10 cellular contexts compared by ENCODE assay signal in genomic region chr5:168123853-168124528, GRCh38.
DNase-seq lines count a peak whose midpoint lies in the region; ATAC-seq and TF ChIP-seq lines count a peak whose summit lies in the region.
"Had no signal": no experiment of that assay in that cellular context is flagged by ENCODE, and none has a peak within 500 bp of the region (broad histone marks: within the 10 kb centered on the region; RNA-seq: fewer than 3 reads in every experiment).

No MANE protein-coding gene starts in this region.

- intact Hi-C loops in psoas muscle (cut with DNase I), result no loop called here
- intact Hi-C loops in activated CD4-positive, alpha-beta memory T cell treated with anti-CD3 and anti-CD28 coated beads for 36 hours (cut with micrococcal nuclease), result loop anchor here (1.0 kb wide), 1 partner anchor 104 kb away; no protein-coding TSS in a partner anchor

- POLR2A ChIA-PET in activated CD4-positive, alpha-beta memory T cell treated with anti-CD3 and anti-CD28 coated beads for 36 hours (lab: Charles Lee), result no interaction called here

- TF ChIP-seq CTCF in GM13977 (IDR thresholded peaks at IDR 0.05; ENCODE audit: extremely low read depth, insufficient read depth, missing control alignments) (no peak), psoas muscle (IDR thresholded peaks at IDR 0.05) (no peak)

- no peak overlapping the region for H3K4me3 Mint-ChIP-seq in activated CD4-positive, alpha-beta memory T cell treated with anti-CD3 and anti-CD28 coated beads for 36 hours
- H3K4me3 Mint-ChIP-seq: CD8-positive, alpha-beta memory T cell had no signal

- peaks cover 1% of the 10 kb centered on the region for H3K27me3 Mint-ChIP-seq in activated CD4-positive, alpha-beta memory T cell treated with anti-CD3 and anti-CD28 coated beads for 36 hours
- H3K27me3 Mint-ChIP-seq: CD8-positive, alpha-beta memory T cell had no signal

- WGBS in psoas muscle, 3 donors, result 92 to 94% (median 92%) methylated on average over 5 of the region's 5 CpGs

- H3K36me3 Mint-ChIP-seq in activated CD4-positive, alpha-beta memory T cell treated with anti-CD3 and anti-CD28 coated beads for 36 hours, result no peaks in the 10 kb centered on the region
- H3K36me3 Mint-ChIP-seq: CD8-positive, alpha-beta memory T cell had no signal

- in situ Hi-C loops in GM13977 (cut with MboI; ENCODE audit: low pct_unique_long_range_greater_than_20kb, low sequenced_read_pairs, unreplicated experiment), result loop anchor here (10.0 kb wide), 1 partner anchor 91 kb away; no protein-coding TSS in a partner anchor

- H3K4me1 Mint-ChIP-seq in activated CD4-positive, alpha-beta memory T cell treated with anti-CD3 and anti-CD28 coated beads for 36 hours (ENCODE audit: low read depth), result peaks cover 22% of the 10 kb centered on the region
- H3K4me1 Mint-ChIP-seq: CD8-positive, alpha-beta memory T cell had no signal

- H3K9me3 Mint-ChIP-seq in activated CD4-positive, alpha-beta memory T cell treated with anti-CD3 and anti-CD28 coated beads for 36 hours, result no peaks in the 10 kb centered on the region

- H3K9me3 ChIP-seq in psoas muscle, result no peaks in the 10 kb centered on the region

- no peaks in the 10 kb centered on the region for H3K4me1 ChIP-seq in psoas muscle

- CTCF ChIA-PET in activated CD4-positive, alpha-beta memory T cell treated with anti-CD3 and anti-CD28 coated beads for 36 hours (lab: Charles Lee), result interaction anchor here (0.6 to 1.4 kb wide), 3 partner anchors 10 to 95 kb away, joined by 3 read pairs; no protein-coding TSS in a partner anchor

- H3K4me3 ChIP-seq in psoas muscle, result no peak overlapping the region

- H3K27ac ChIP-seq in psoas muscle, result no peak overlapping the region

- H3K27ac Mint-ChIP-seq in activated CD4-positive, alpha-beta memory T cell treated with anti-CD3 and anti-CD28 coated beads for 36 hours, result no peak overlapping the region
- H3K27ac Mint-ChIP-seq: CD8-positive, alpha-beta memory T cell had no signal

- no peaks in the 10 kb centered on the region for H3K36me3 ChIP-seq in psoas muscle (ENCODE audit: insufficient read depth in 1 of 2, low read depth in 1 of 2)

- H3K27me3 ChIP-seq in psoas muscle (ENCODE audit: insufficient read depth in 3 of 3, low read length in 2 of 3), result no peaks in the 10 kb centered on the region

- ATAC-seq in GM19351 (IDR thresholded peaks at IDR 0.05; ENCODE audit: unreplicated experiment) (peak; percentile 95), HG02885 (IDR thresholded peaks at IDR 0.05; ENCODE audit: poor library complexity, unreplicated experiment) (peak; percentile 94), psoas muscle (no peak)
- ATAC-seq: right cardiac atrium had no signal

- peak; percentile 69 for DNase-seq in GM13977 (ENCODE audit: low spot score)
- DNase-seq in M059J (ENCODE audit: low read depth), result peak; percentile 22
- no peak for DNase-seq in psoas muscle
- DNase-seq in Kasumi-1 (lab: John Stamatoyannopoulos, UW), result no peak
- no peak for DNase-seq in activated CD4-positive, alpha-beta memory T cell treated with anti-CD3 and anti-CD28 coated beads for 36 hours
- DNase-seq in GF-D8 (lab: John Stamatoyannopoulos, UW), result no peak
- DNase-seq: CD8-positive, alpha-beta memory T cell; right cardiac atrium had no signal

Comparison
In these comparisons a context has a peak if more than half of its experiments do, and no peak if none do; other contexts are left out.
1. DNase-seq: peak in GM13977 (single experiment) and M059J (single experiment); none in psoas muscle (0 of 2), Kasumi-1 (0 of 2), activated CD4-positive, alpha-beta memory T cell treated with anti-CD3 and anti-CD28 coated beads for 36 hours (single experiment) and GF-D8 (single experiment).
2. ATAC-seq: peak in GM19351 (single experiment) and HG02885 (single experiment); none in psoas muscle (0 of 4).